In the genomic region with DNA sequence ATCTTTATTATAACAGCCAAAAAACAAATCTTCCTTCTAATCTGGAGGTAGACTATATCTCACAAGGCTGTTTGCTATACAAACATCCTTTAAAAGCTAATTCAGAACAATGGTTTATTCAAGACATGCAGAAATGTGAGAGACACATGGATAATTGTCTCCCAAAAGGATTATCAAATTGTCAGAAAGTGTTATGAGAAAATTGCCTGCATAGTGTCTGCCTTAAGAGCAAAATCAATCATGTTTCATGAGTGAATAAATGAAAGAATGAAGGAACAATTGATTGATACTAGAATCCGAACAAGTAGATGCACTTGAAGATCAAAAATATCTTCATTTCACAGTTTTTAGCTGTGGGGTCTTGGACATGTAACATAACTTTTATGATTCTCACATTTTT, we compare ENCODE assay signal across 8 cellular contexts.
"Had no signal": no experiment of that assay in that cellular context is flagged by ENCODE, and none has a peak within 500 bp of the region (broad histone marks: within the 10 kb centered on the region; RNA-seq: fewer than 3 reads in every experiment).

No MANE protein-coding gene starts in this region.

- H3K4me3 ChIP-seq: GM12878 had no signal

- FAIRE-seq: G401.6, GM12878, GM12891, GM12892, GM18507, GM19239 had no signal

- DNase-seq: GDM1, GF-D8 had no signal

- ATAC-seq: GM12878 had no signal
